In the genomic region with DNA sequence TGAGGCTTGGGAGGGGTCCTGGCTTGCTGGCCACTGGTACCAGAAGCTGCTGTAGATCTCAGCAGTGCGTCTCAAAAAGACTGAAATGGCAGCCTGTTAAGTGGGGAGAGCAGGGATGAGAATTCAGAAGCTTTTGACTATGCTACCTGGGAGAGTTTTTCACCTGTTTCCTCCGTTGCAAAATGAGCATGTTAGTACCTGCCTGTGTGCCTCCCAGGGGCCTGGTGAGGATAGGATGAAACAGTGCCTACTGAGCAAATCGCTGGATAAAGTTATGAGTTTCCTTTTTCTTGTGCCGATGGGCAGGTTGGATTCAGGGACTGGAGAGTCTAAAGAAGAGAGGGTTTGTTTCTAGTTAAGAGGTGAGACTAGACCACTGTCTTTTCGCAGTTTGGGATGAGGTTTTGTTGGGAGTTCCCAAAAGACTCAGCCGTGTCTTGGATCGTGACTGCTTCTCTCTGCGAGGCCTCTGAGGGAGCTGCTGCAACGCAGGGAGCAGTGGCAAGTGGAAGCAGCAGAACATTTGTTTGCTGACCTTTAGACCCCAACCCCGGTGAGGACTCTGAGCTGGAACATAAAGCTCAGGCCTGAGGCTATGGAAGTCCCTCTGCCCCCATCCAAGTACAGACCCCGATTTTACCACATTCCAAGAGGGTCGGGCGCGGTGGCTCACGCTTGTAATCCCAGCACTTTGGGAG, we compare ENCODE assay signal across 9 cellular contexts. TPM values are rescaled to one million over a fixed set of nuclear protein-coding genes. Genes with fewer than 3 reads are reported as not detected.
DNase-seq lines count a peak whose midpoint lies in the region; ATAC-seq, FAIRE-seq and TF ChIP-seq lines count a peak whose summit lies in the region.
"Had no signal": no experiment of that assay in that cellular context is flagged by ENCODE, and none has a peak within 500 bp of the region (broad histone marks: within the 10 kb centered on the region; RNA-seq: fewer than 3 reads in every experiment).

No MANE protein-coding gene starts in this region.

- H3K36me3 Mint-ChIP-seq in activated naive CD4-positive, alpha-beta T cell treated with anti-CD3 and anti-CD28 coated beads for 36 hours (ENCODE audit: low read depth): no peaks in the 10 kb centered on the region
- H3K36me3 Mint-ChIP-seq in activated T-helper 17 cell treated with anti-CD3 and anti-CD28 coated beads, Interleukin-2, amount 50 U/mL, for 72 hours (ENCODE audit: low read depth): no peaks in the 10 kb centered on the region

- TF ChIP-seq POLR2A in transverse colon (IDR thresholded peaks at IDR 0.05): no peak

- peaks cover 6% of the 10 kb centered on the region for H3K9me3 Mint-ChIP-seq in activated naive CD4-positive, alpha-beta T cell treated with anti-CD3 and anti-CD28 coated beads for 36 hours
- no peaks in the 10 kb centered on the region for H3K9me3 Mint-ChIP-seq in activated T-helper 17 cell treated with anti-CD3 and anti-CD28 coated beads, Interleukin-2, amount 50 U/mL, for 72 hours

- no peak for DNase-seq in activated naive CD4-positive, alpha-beta T cell treated with anti-CD3 and anti-CD28 coated beads for 36 hours
- no peak for DNase-seq in activated naive CD4-positive, alpha-beta T cell treated with Interleukin-2 at 50 U/mL for 16 hours
- no peak for DNase-seq in kidney
- DNase-seq in transverse colon: peak; percentile 15
- DNase-seq in COLO668 (lab: John Stamatoyannopoulos, UW; ENCODE audit: unreplicated experiment): no peak
- no peak for DNase-seq in cerebellum (ENCODE audit: low spot score)
- DNase-seq: activated CD4-positive, CD25-positive, alpha-beta regulatory T cell treated with anti-CD3 and anti-CD28 coated beads, Interleukin-2, amount 50 U/mL, for 72 hours had no signal

- ATAC-seq in activated T-helper 17 cell treated with anti-CD3 and anti-CD28 coated beads, Interleukin-2, amount 50 U/mL, for 72 hours (replicated peaks): no peak
- no peak for ATAC-seq in GM19463 (IDR thresholded peaks at IDR 0.05; ENCODE audit: unreplicated experiment)

- TF ChIP-seq CTCF in kidney (IDR thresholded peaks at IDR 0.05; ENCODE audit: borderline replicate concordance, extremely low read depth, insufficient read depth): no peak
- TF ChIP-seq CTCF in transverse colon (IDR thresholded peaks at IDR 0.05): no peak

- H3K4me1 ChIP-seq in kidney (ENCODE audit: control insufficient read depth in 1 of 2, insufficient read depth in 1 of 2, low read depth in 1 of 2, low read length in 2 of 2): peaks cover 3 to 5% of the 10 kb centered on the region in 2 donors
- H3K4me1 ChIP-seq in transverse colon: peaks cover 0 to 16% (median 8%) of the 10 kb centered on the region in 4 donors

- no peak for FAIRE-seq in kidney (lab: Jason Lieb, UNC)

- H3K4me3 ChIP-seq in kidney (ENCODE audit: low read length in 2 of 2) (peak overlapping the region; percentile 37 to 45), transverse colon (peak overlapping the region in 3 of 4 donors; percentile 63 to 88 (median 64))

- H3K9me3 ChIP-seq in kidney (ENCODE audit: control insufficient read depth in 1 of 2, low read length in 2 of 2) (no peaks in the 10 kb centered on the region), transverse colon (no peaks in the 10 kb centered on the region)

- peaks cover 8% of the 10 kb centered on the region for H3K4me1 Mint-ChIP-seq in activated naive CD4-positive, alpha-beta T cell treated with anti-CD3 and anti-CD28 coated beads for 36 hours (ENCODE audit: low read depth)
- H3K4me1 Mint-ChIP-seq in activated T-helper 17 cell treated with anti-CD3 and anti-CD28 coated beads, Interleukin-2, amount 50 U/mL, for 72 hours: no peaks in the 10 kb centered on the region

- peak overlapping the region; percentile 64 for H3K4me3 Mint-ChIP-seq in activated naive CD4-positive, alpha-beta T cell treated with anti-CD3 and anti-CD28 coated beads for 36 hours
- H3K4me3 Mint-ChIP-seq in activated T-helper 17 cell treated with anti-CD3 and anti-CD28 coated beads, Interleukin-2, amount 50 U/mL, for 72 hours: peak overlapping the region; percentile 60

- H3K27ac ChIP-seq in kidney (ENCODE audit: low read depth in 2 of 2, low read length in 2 of 2) (peak overlapping the region in 1 of 2 donors; percentile 9), transverse colon (peak overlapping the region; percentile 58 to 94 (median 90))

- intact Hi-C loops in activated naive CD4-positive, alpha-beta T cell treated with anti-CD3 and anti-CD28 coated beads for 36 hours (cut with micrococcal nuclease): loop anchor here (2.0 to 10.0 kb wide), 2 partner anchors 55 to 111 kb away; a partner anchor contains a TSS
- intact Hi-C loops in kidney (cut with DNase I): no loop called here
- intact Hi-C loops in transverse colon (cut with DNase I; ENCODE audit: low total_unique reads): no loop called here

- peak overlapping the region in 1 of 2 donors; percentile 12 for H3K9ac ChIP-seq in kidney (ENCODE audit: low read length in 2 of 2)

- peaks cover 4% of the 10 kb centered on the region for H3K27me3 ChIP-seq in transverse colon

- no peak overlapping the region for H3K27ac Mint-ChIP-seq in activated naive CD4-positive, alpha-beta T cell treated with anti-CD3 and anti-CD28 coated beads for 36 hours
- no peak overlapping the region for H3K27ac Mint-ChIP-seq in activated T-helper 17 cell treated with anti-CD3 and anti-CD28 coated beads, Interleukin-2, amount 50 U/mL, for 72 hours

- H3K36me3 ChIP-seq in kidney (ENCODE audit: control insufficient read depth in 1 of 2, insufficient read depth in 2 of 2, low read length in 2 of 2) (no peaks in the 10 kb centered on the region), transverse colon (no peaks in the 10 kb centered on the region)

- CTCF ChIA-PET in activated naive CD4-positive, alpha-beta T cell treated with anti-CD3 and anti-CD28 coated beads for 36 hours (lab: Charles Lee): no interaction called here

- WGBS in transverse colon (ENCODE audit: low coverage in 1 of 2), 2 donors: 56% methylated on average over 15 of the region's 15 CpGs; no CpG with 5 or more reads in 1 of the 2 donors

- TF ChIP-seq EP300 in transverse colon (IDR thresholded peaks at IDR 0.05; ENCODE audit: low read depth): no peak

- in situ Hi-C loops in transverse colon (cut with MboI; ENCODE audit: low pct_ligation_motif_present in 1 of 4, low pct_unique_long_range_greater_than_20kb in 1 of 4, low sequenced_read_pairs in 3 of 4): no loop called here

- peaks cover 2% of the 10 kb centered on the region for H3K27me3 Mint-ChIP-seq in activated naive CD4-positive, alpha-beta T cell treated with anti-CD3 and anti-CD28 coated beads for 36 hours (ENCODE audit: low read depth)
- peaks cover 11% of the 10 kb centered on the region for H3K27me3 Mint-ChIP-seq in activated T-helper 17 cell treated with anti-CD3 and anti-CD28 coated beads, Interleukin-2, amount 50 U/mL, for 72 hours

RNA-seq across cellular contexts. Expression of a gene that starts 1.4 kb away (rescaled TPM):
- total RNA-seq in activated naive CD4-positive, alpha-beta T cell treated with anti-CD3 and anti-CD28 coated beads for 36 hours: 1 to 10 TPM; 2.1 to 2.4 TPM
- 1 to 10 TPM; 2.3 to 3.4 TPM for total RNA-seq in activated T-helper 17 cell treated with anti-CD3 and anti-CD28 coated beads, Interleukin-2, amount 50 U/mL, for 72 hours
- total RNA-seq in kidney (25.2 TPM), transverse colon (100 to 1,000 TPM in 2 of 4 donors, 10 to 100 TPM in 2; 46.0 to 119 (median 87.6) TPM), cerebellum (84.7 TPM)
- 9.4 TPM for polyA plus RNA-seq in kidney (ENCODE audit: insufficient read depth, low read depth, low replicate concordance)

RNA-seq across cellular contexts. Expression of a gene that starts 55.6 kb away (rescaled TPM):
- 1 to 10 TPM; 4.2 to 4.6 TPM for total RNA-seq in activated naive CD4-positive, alpha-beta T cell treated with anti-CD3 and anti-CD28 coated beads for 36 hours
- 1 to 10 TPM; 5.0 to 7.8 TPM for total RNA-seq in activated T-helper 17 cell treated with anti-CD3 and anti-CD28 coated beads, Interleukin-2, amount 50 U/mL, for 72 hours
- total RNA-seq in kidney (12.5 TPM), transverse colon (10 to 100 TPM in 3 of 4 donors, 1 to 10 TPM in 1; 6.0 to 14.9 (median 10.3) TPM), cerebellum (30.0 TPM)
- polyA plus RNA-seq in kidney (ENCODE audit: insufficient read depth, low read depth, low replicate concordance): 2.5 TPM
